8 cellular contexts compared by ENCODE assay signal in genomic region chr9:136483589-136484152, GRCh38.
A peak's percentile ranks its signal among the peaks of the same experiment; 100 is the strongest.
DNase-seq lines count a peak whose midpoint lies in the region; ATAC-seq and TF ChIP-seq lines count a peak whose summit lies in the region.

No MANE protein-coding gene starts in this region.

- H3K9me3 ChIP-seq in OCI-LY3 (ENCODE audit: insufficient read depth, low read length) (no peaks in the 10 kb centered on the region), mucosa of rectum (ENCODE audit: control insufficient read depth in 2 of 2, low read length in 2 of 2) (no peaks in the 10 kb centered on the region)

- H4K20me1 ChIP-seq in OCI-LY3 (ENCODE audit: insufficient read depth, low read length) = peaks cover 34% of the 10 kb centered on the region

- TF ChIP-seq POLR2A in erythroblast (IDR thresholded peaks at IDR 0.05; ENCODE audit: low read length) = peak; percentile 74

- H3K4me2 ChIP-seq in OCI-LY3 (ENCODE audit: low read length) = peak overlapping the region; percentile 70

- H3K4me1 ChIP-seq in OCI-LY3 (ENCODE audit: low read length) (peaks cover 13% of the 10 kb centered on the region), mucosa of rectum (ENCODE audit: control insufficient read depth in 2 of 2, insufficient read depth in 2 of 2, low read length in 2 of 2) (peaks cover 22 to 26% of the 10 kb centered on the region in 2 donors)

- H2AFZ ChIP-seq in OCI-LY3 (ENCODE audit: low read depth, low read length) = peak overlapping the region; percentile 82; the same call in 1 of the 2 replicates

- ATAC-seq in GM21528 (IDR thresholded peaks at IDR 0.05; ENCODE audit: low FRiP score, unreplicated experiment) = peak; percentile 58

- peaks cover 42% of the 10 kb centered on the region for H3K79me2 ChIP-seq in OCI-LY3 (ENCODE audit: low read length)

- DNase-seq in DMS153 (lab: John Stamatoyannopoulos, UW) (peak; percentile 81), HuH-7 (ENCODE audit: low spot score) (peak; percentile 99), activated T-cell treated with anti-CD3 and anti-CD28 coated beads for 48 hours (ENCODE audit: low read depth) (peak; percentile 96), erythroblast (lab: John Stamatoyannopoulos, UW) (peak; percentile 93 to 97)
- DNase-seq in stimulated activated CD8-positive, alpha-beta memory T cell treated with anti-CD3 and anti-CD28 coated beads, Interleukin-4, amount 100 ng/mL, for 4 hours (ENCODE audit: low read depth in 2 of 2, low spot score in 1 of 2) = peak; percentile 85 to 86

- peak overlapping the region; percentile 93 for H3K27ac ChIP-seq in OCI-LY3 (ENCODE audit: low read length)
- H3K27ac ChIP-seq in mucosa of rectum (ENCODE audit: low read depth in 2 of 2, low read length in 2 of 2) = peak overlapping the region; percentile 100

- peaks cover 9% of the 10 kb centered on the region for H3K36me3 ChIP-seq in OCI-LY3 (replicated peaks; ENCODE audit: low read depth, low read length)
- H3K36me3 ChIP-seq in mucosa of rectum (ENCODE audit: control insufficient read depth in 2 of 2, insufficient read depth in 2 of 2, low read length in 2 of 2) = peaks cover 0 to 5% of the 10 kb centered on the region in 2 donors

- no peak for TF ChIP-seq CTCF in OCI-LY3 (IDR thresholded peaks at IDR 0.05; ENCODE audit: low read depth, low read length)

- peak overlapping the region; percentile 86 for H3K9ac ChIP-seq in OCI-LY3 (ENCODE audit: low read length)
- peak overlapping the region; percentile 87 to 95 for H3K9ac ChIP-seq in mucosa of rectum (ENCODE audit: low read depth in 1 of 2, low read length in 2 of 2)

- peaks cover 15% of the 10 kb centered on the region for H3K27me3 ChIP-seq in OCI-LY3 (ENCODE audit: low read depth, low read length)
- H3K27me3 ChIP-seq in mucosa of rectum (ENCODE audit: control insufficient read depth in 2 of 2, insufficient read depth in 2 of 2, low read length in 2 of 2) = no peaks in the 10 kb centered on the region

- H3K4me3 ChIP-seq in OCI-LY3 (ENCODE audit: low read length) (peak overlapping the region; percentile 80), mucosa of rectum (ENCODE audit: low read length in 2 of 2) (peak overlapping the region; percentile 74 to 85)

Comparison
In these comparisons a context has a peak if more than half of its experiments do, and no peak if none do; other contexts are left out.
1. Peak in every context shown above with its lines: DNase-seq, ATAC-seq, H3K4me3 ChIP-seq and H3K27ac ChIP-seq.